In genomic region chr10:13270877-13271551, GRCh38 we compare ENCODE assay signal across 11 cellular contexts. TPM values are rescaled to one million over a fixed set of nuclear protein-coding genes. Genes with fewer than 3 reads are reported as not detected.
DNase-seq lines count a peak whose midpoint lies in the region; ATAC-seq, FAIRE-seq and TF ChIP-seq lines count a peak whose summit lies in the region.
"Had no signal": no experiment of that assay in that cellular context is flagged by ENCODE, and none has a peak within 500 bp of the region (broad histone marks: within the 10 kb centered on the region; RNA-seq: fewer than 3 reads in every experiment).

No MANE protein-coding gene starts in this region.

- no peaks in the 10 kb centered on the region for H3K9me3 Mint-ChIP-seq in astrocyte (ENCODE audit: unreplicated experiment)
- H3K9me3 Mint-ChIP-seq: stimulated activated naive CD8-positive, alpha-beta T cell treated with anti-CD3 and anti-CD28 coated beads, Interleukin-15, amount 100 ng/mL, for 72 hours had no signal

- H3K27ac Mint-ChIP-seq in astrocyte (ENCODE audit: unreplicated experiment): no peak overlapping the region

- no peaks in the 10 kb centered on the region for H3K79me2 ChIP-seq in astrocyte (ENCODE audit: insufficient read depth, low read length)

- FAIRE-seq in astrocyte (lab: Jason Lieb, UNC): no peak

- no peak overlapping the region for H3K9ac ChIP-seq in astrocyte (ENCODE audit: low read length)
- H3K9ac ChIP-seq: SK-N-SH had no signal

- TF ChIP-seq CTCF in astrocyte (IDR thresholded peaks at IDR 0.05; ENCODE audit: insufficient read depth, low read depth, low read length) (no peak), right lobe of liver (IDR thresholded peaks at IDR 0.05) (no peak)

- no peaks in the 10 kb centered on the region for H3K4me1 Mint-ChIP-seq in astrocyte (ENCODE audit: low read depth, unreplicated experiment)

- no peak overlapping the region for H3K4me2 ChIP-seq in astrocyte (ENCODE audit: low read length)
- H3K4me2 ChIP-seq: SK-N-SH had no signal

- 82% methylated on average over 8 of the region's 9 CpGs for WGBS in right lobe of liver (ENCODE audit: insufficient coverage, low coverage, low lambda C conversion rate, missing lambda C conversion rate)

- H3K4me1 ChIP-seq in astrocyte (ENCODE audit: insufficient read depth, low read length): no peaks in the 10 kb centered on the region
- peaks cover 0 to 10% (median 4%) of the 10 kb centered on the region in 4 donors for H3K4me1 ChIP-seq in right lobe of liver

- no peaks in the 10 kb centered on the region for H3K36me3 Mint-ChIP-seq in astrocyte (ENCODE audit: low read depth, unreplicated experiment)

- peaks cover 6% of the 10 kb centered on the region for H3K27me3 Mint-ChIP-seq in astrocyte (ENCODE audit: low read depth, unreplicated experiment)
- H3K27me3 Mint-ChIP-seq: stimulated activated naive CD8-positive, alpha-beta T cell treated with anti-CD3 and anti-CD28 coated beads, Interleukin-15, amount 100 ng/mL, for 72 hours had no signal

- intact Hi-C loops in right lobe of liver (cut with DNase I): no loop called here

- peaks cover 4% of the 10 kb centered on the region for H3K27me3 ChIP-seq in astrocyte (ENCODE audit: insufficient read depth, low read length)
- H3K27me3 ChIP-seq in right lobe of liver: no peaks in the 10 kb centered on the region

- H3K27ac ChIP-seq in astrocyte (ENCODE audit: low read depth, low read length): no peak overlapping the region
- peak overlapping the region; percentile 50 to 90 (median 81) for H3K27ac ChIP-seq in right lobe of liver

- H3K36me3 ChIP-seq in astrocyte (ENCODE audit: insufficient read depth, low read length) (no peaks in the 10 kb centered on the region), right lobe of liver (no peaks in the 10 kb centered on the region)

- no peaks in the 10 kb centered on the region for H4K20me1 ChIP-seq in astrocyte (ENCODE audit: insufficient read depth, low read length)

- ATAC-seq in HG03571 (IDR thresholded peaks at IDR 0.05; ENCODE audit: unreplicated experiment): peak; percentile 2
- ATAC-seq in right lobe of liver: peak in 1 of 4 donors; percentile 40
- ATAC-seq in GM21717 (IDR thresholded peaks at IDR 0.05; ENCODE audit: unreplicated experiment): no peak

- H3K4me3 ChIP-seq in astrocyte (ENCODE audit: insufficient read depth, low read depth, low read length) (no peak overlapping the region), right lobe of liver (no peak overlapping the region)

- no peak overlapping the region for H3K4me3 Mint-ChIP-seq in astrocyte (ENCODE audit: unreplicated experiment)
- H3K4me3 Mint-ChIP-seq: stimulated activated naive CD8-positive, alpha-beta T cell treated with anti-CD3 and anti-CD28 coated beads, Interleukin-15, amount 100 ng/mL, for 72 hours had no signal

- peak overlapping the region; percentile 44 for H2AFZ ChIP-seq in astrocyte (ENCODE audit: low read depth, low read length)

- TF ChIP-seq POLR2A in right lobe of liver (IDR thresholded peaks at IDR 0.05): no peak

- H3K9me3 ChIP-seq in astrocyte (ENCODE audit: insufficient read depth, low read depth, low read length) (no peaks in the 10 kb centered on the region), right lobe of liver (no peaks in the 10 kb centered on the region)
- H3K9me3 ChIP-seq: SK-N-SH had no signal

- peak; percentile 22 for DNase-seq in AG08396 (ENCODE audit: low spot score)
- DNase-seq in astrocyte (ENCODE audit: low read depth): peak; percentile 23
- DNase-seq in right lobe of liver: no peak
- no peak for DNase-seq in OCI-M2 (lab: John Stamatoyannopoulos, UW; ENCODE audit: unreplicated experiment)
- no peak for DNase-seq in mucosa of gallbladder (ENCODE audit: low spot score)
- DNase-seq in NCI-H82 treated with DMSO at 0.1 percent for 48 hours (lab: John Stamatoyannopoulos, UW; ENCODE audit: unreplicated experiment): no peak
- DNase-seq: NCI-H2171 had no signal

RNA-seq across cellular contexts. Expression of gene PHYH, which starts 28.9 kb away (rescaled TPM):
- 8.3 and 10.6 TPM in 2 replicates for total RNA-seq in astrocyte
- total RNA-seq in right lobe of liver: 100 to 1,000 TPM in 5 of 6 experiments, 10 to 100 TPM in 1; 76.8 to 204 (median 141) TPM
- total RNA-seq in mucosa of gallbladder: 71.2 TPM

RNA-seq across cellular contexts. Expression of gene UCMA, which starts 36.8 kb away (rescaled TPM):
- total RNA-seq in astrocyte (not detected in 2 replicates), right lobe of liver (not detected), mucosa of gallbladder (not detected)

Comparison
In these comparisons a context has a peak if more than half of its experiments do, and no peak if none do; other contexts are left out.
1. DNase-seq: peak in AG08396 (single experiment) and astrocyte (single experiment); none in right lobe of liver (0 of 3), OCI-M2 (single experiment), mucosa of gallbladder (single experiment) and NCI-H82 treated with DMSO at 0.1 percent for 48 hours (single experiment).